Comparison of ENCODE assay signal across 32 cellular contexts in genomic region chrX:42837092-42837726, GRCh38. TPM values are rescaled to one million over a fixed set of nuclear protein-coding genes. Genes with fewer than 3 reads are reported as not detected.
A peak's percentile ranks its signal among the peaks of the same experiment; 100 is the strongest.
DNase-seq lines count a peak whose midpoint lies in the region; ATAC-seq and TF ChIP-seq lines count a peak whose summit lies in the region.
"Had no signal": no experiment of that assay in that cellular context is flagged by ENCODE, and none has a peak within 500 bp of the region (broad histone marks: within the 10 kb centered on the region; RNA-seq: fewer than 3 reads in every experiment).

No MANE protein-coding gene starts in this region.

- H3K4me3 ChIP-seq in OCI-LY3 (ENCODE audit: low read length): no peak overlapping the region
- H3K4me3 ChIP-seq: esophagus muscularis mucosa, HAP-1, vagina had no signal

- no peak overlapping the region for H3K9ac ChIP-seq in OCI-LY3 (ENCODE audit: low read length)
- H3K9ac ChIP-seq: SK-N-SH had no signal

- no peaks in the 10 kb centered on the region for H3K27me3 Mint-ChIP-seq in stimulated activated memory B cell treated with anti-CD40 and anti-IgM and Interleukin-4, amounts not matched to agents 10 μg/mL and 1 μg/mL and 100 μg/mL, for 72 hours
- H3K27me3 Mint-ChIP-seq: activated naive CD8-positive, alpha-beta T cell treated with anti-CD3 and anti-CD28 coated beads, Interleukin-2, amount 10 ng/mL, durations not matched to agents 7 days and 5 days; central memory CD8-positive, alpha-beta T cell; stimulated activated naive CD8-positive, alpha-beta T cell treated with anti-CD3 and anti-CD28 coated beads, Interleukin-15, amount 100 ng/mL, for 72 hours had no signal

- no peaks in the 10 kb centered on the region for H3K36me3 Mint-ChIP-seq in stimulated activated memory B cell treated with anti-CD40 and anti-IgM and Interleukin-4, amounts not matched to agents 10 μg/mL and 1 μg/mL and 100 μg/mL, for 72 hours
- H3K36me3 Mint-ChIP-seq: activated naive CD8-positive, alpha-beta T cell treated with anti-CD3 and anti-CD28 coated beads, Interleukin-2, amount 10 ng/mL, durations not matched to agents 7 days and 5 days; CD8-positive, alpha-beta T cell had no signal

- H2AFZ ChIP-seq in OCI-LY3 (ENCODE audit: low read depth, low read length): peak overlapping the region; percentile 54; the same call in 1 of the 2 replicates

- H3K79me2 ChIP-seq in OCI-LY3 (ENCODE audit: low read length): no peaks in the 10 kb centered on the region

- no peak for TF ChIP-seq CTCF in OCI-LY3 (IDR thresholded peaks at IDR 0.05; ENCODE audit: low read depth, low read length)

- peaks cover 2% of the 10 kb centered on the region for H3K36me3 ChIP-seq in OCI-LY3 (replicated peaks; ENCODE audit: low read depth, low read length)
- H3K36me3 ChIP-seq: esophagus muscularis mucosa, HAP-1, vagina had no signal

- no peak overlapping the region for H3K27ac Mint-ChIP-seq in stimulated activated memory B cell treated with anti-CD40 and anti-IgM and Interleukin-4, amounts not matched to agents 10 μg/mL and 1 μg/mL and 100 μg/mL, for 72 hours
- H3K27ac Mint-ChIP-seq: activated naive CD8-positive, alpha-beta T cell treated with anti-CD3 and anti-CD28 coated beads, Interleukin-2, amount 10 ng/mL, durations not matched to agents 7 days and 5 days; CD8-positive, alpha-beta T cell; nephron; stimulated activated naive CD8-positive, alpha-beta T cell treated with anti-CD3 and anti-CD28 coated beads, Interleukin-15, amount 100 ng/mL, for 72 hours had no signal

- peak overlapping the region; percentile 11; the same call in 1 of the 2 replicates for H3K27ac ChIP-seq in OCI-LY3 (ENCODE audit: low read length)
- H3K27ac ChIP-seq: 22Rv1, esophagus muscularis mucosa, vagina had no signal

- H3K4me2 ChIP-seq in OCI-LY3 (ENCODE audit: low read length): peak overlapping the region; percentile 39
- H3K4me2 ChIP-seq: SK-N-SH had no signal

- no peaks in the 10 kb centered on the region for H4K20me1 ChIP-seq in OCI-LY3 (ENCODE audit: insufficient read depth, low read length)

- H3K4me1 Mint-ChIP-seq in stimulated activated memory B cell treated with anti-CD40 and anti-IgM and Interleukin-4, amounts not matched to agents 10 μg/mL and 1 μg/mL and 100 μg/mL, for 72 hours: peaks cover 12% of the 10 kb centered on the region
- H3K4me1 Mint-ChIP-seq: central memory CD8-positive, alpha-beta T cell; nephron had no signal

- H3K27me3 ChIP-seq in OCI-LY3 (ENCODE audit: low read depth, low read length): no peaks in the 10 kb centered on the region
- H3K27me3 ChIP-seq: esophagus muscularis mucosa, vagina had no signal

- peaks cover 29% of the 10 kb centered on the region for H3K4me1 ChIP-seq in OCI-LY3 (ENCODE audit: low read length)
- H3K4me1 ChIP-seq: HAP-1, vagina had no signal

- peak overlapping the region; percentile 31 for H3K4me3 Mint-ChIP-seq in stimulated activated memory B cell treated with anti-CD40 and anti-IgM and Interleukin-4, amounts not matched to agents 10 μg/mL and 1 μg/mL and 100 μg/mL, for 72 hours
- H3K4me3 Mint-ChIP-seq: activated naive CD8-positive, alpha-beta T cell treated with anti-CD3 and anti-CD28 coated beads, Interleukin-2, amount 10 ng/mL, durations not matched to agents 7 days and 5 days; CD8-positive, alpha-beta T cell; central memory CD8-positive, alpha-beta T cell; nephron; stimulated activated naive CD8-positive, alpha-beta T cell treated with anti-CD3 and anti-CD28 coated beads, Interleukin-15, amount 100 ng/mL, for 72 hours had no signal

- H3K9me3 ChIP-seq in OCI-LY3 (ENCODE audit: insufficient read depth, low read length): no peaks in the 10 kb centered on the region
- H3K9me3 ChIP-seq: esophagus muscularis mucosa, HAP-1, SK-N-SH, vagina had no signal

- no peaks in the 10 kb centered on the region for H3K9me3 Mint-ChIP-seq in stimulated activated memory B cell treated with anti-CD40 and anti-IgM and Interleukin-4, amounts not matched to agents 10 μg/mL and 1 μg/mL and 100 μg/mL, for 72 hours
- H3K9me3 Mint-ChIP-seq: central memory CD8-positive, alpha-beta T cell; nephron; stimulated activated naive CD8-positive, alpha-beta T cell treated with anti-CD3 and anti-CD28 coated beads, Interleukin-15, amount 100 ng/mL, for 72 hours had no signal

- DNase-seq in NCI-H1105 treated with DMSO at 0.1 percent for 48 hours (lab: John Stamatoyannopoulos, UW) (peak; percentile 24), NCI-H1105 (lab: John Stamatoyannopoulos, UW) (no peak), MV-4-11 (lab: John Stamatoyannopoulos, UW) (no peak), A172 (ENCODE audit: low spot score) (no peak)
- DNase-seq: activated effector memory CD4-positive, alpha-beta T cell treated with anti-CD3 and anti-CD28 coated beads, Interleukin-2, amount 50 U/mL, for 16 hours; activated naive CD8-positive, alpha-beta T cell treated with anti-CD3 and anti-CD28 coated beads, Interleukin-2, amount 10 ng/mL, durations not matched to agents 7 days and 5 days; CD8-positive, alpha-beta T cell; dermis blood vessel endothelial cell; DMS 273 treated with DMSO at 0.1 percent for 48 hours; foreskin melanocyte; left cardiac atrium; NCI-H1048; NCI-H1930; NCI-H2227 treated with DMSO at 0.1 percent for 48 hours; retina; SK-N-SH; small intestine; stimulated activated naive CD8-positive, alpha-beta T cell treated with anti-CD3 and anti-CD28 coated beads, Interleukin-15, amount 100 ng/mL, for 72 hours had no signal

- peak; percentile 32 for ATAC-seq in HG02870 (IDR thresholded peaks at IDR 0.05; ENCODE audit: unreplicated experiment)
- no peak for ATAC-seq in stimulated activated memory B cell treated with anti-CD40 and anti-IgM and Interleukin-4, amounts not matched to agents 10 μg/mL and 1 μg/mL and 100 μg/mL, for 72 hours
- ATAC-seq in GM21526 (IDR thresholded peaks at IDR 0.05; ENCODE audit: low FRiP score, unreplicated experiment): no peak
- ATAC-seq: CD8-positive, alpha-beta T cell; left cardiac atrium had no signal

RNA-seq across cellular contexts. Expression of gene PPP1R2C, which starts 59.2 kb away (rescaled TPM):
- not detected in 2 replicates for total RNA-seq in A172 (2014; rRNA removed; shearing (Covaris generic))
- total RNA-seq: activated naive CD8-positive, alpha-beta T cell treated with anti-CD3 and anti-CD28 coated beads, Interleukin-2, amount 10 ng/mL, durations not matched to agents 7 days and 5 days; CD8-positive, alpha-beta T cell; dermis blood vessel endothelial cell; esophagus muscularis mucosa; left cardiac atrium; lung microvascular endothelial cell; mucosa of gallbladder; osteoblast; T-helper 2 cell treated with Interferon-gamma antibody and Interleukin-4, amounts not matched to agents 100 ng/mL and 5 ng/mL, for 36 hours; vagina had no signal
